ENCODE assay signal across 11 cellular contexts in genomic region chr1:178536844-178537371, GRCh38. TPM values are rescaled to one million over a fixed set of nuclear protein-coding genes. Genes with fewer than 3 reads are reported as not detected.
DNase-seq lines count a peak whose midpoint lies in the region; ATAC-seq and TF ChIP-seq lines count a peak whose summit lies in the region.
"Had no signal": no experiment of that assay in that cellular context is flagged by ENCODE, and none has a peak within 500 bp of the region (broad histone marks: within the 10 kb centered on the region; RNA-seq: fewer than 3 reads in every experiment).

No MANE protein-coding gene starts in this region.

- no peak for TF ChIP-seq POLR2A in vagina (IDR thresholded peaks at IDR 0.05)

- no peaks in the 10 kb centered on the region for H3K36me3 Mint-ChIP-seq in activated CD4-positive, alpha-beta T cell treated with anti-CD3 and anti-CD28 coated beads for 36 hours (ENCODE audit: low read depth)
- H3K36me3 Mint-ChIP-seq: activated naive CD8-positive, alpha-beta T cell treated with anti-CD3 and anti-CD28 coated beads, Interleukin-2, amount 10 ng/mL, durations not matched to agents 7 days and 5 days had no signal

- H3K79me2 ChIP-seq in mesendoderm (ENCODE audit: control insufficient read depth, insufficient read depth, low read length) = no peaks in the 10 kb centered on the region

- no peaks in the 10 kb centered on the region for H3K9me3 Mint-ChIP-seq in activated CD4-positive, alpha-beta T cell treated with anti-CD3 and anti-CD28 coated beads for 36 hours (ENCODE audit: low read depth)
- H3K9me3 Mint-ChIP-seq: activated naive CD8-positive, alpha-beta T cell treated with anti-CD3 and anti-CD28 coated beads, Interleukin-2, amount 10 ng/mL, durations not matched to agents 7 days and 5 days; neural crest cell had no signal

- H3K4me1 ChIP-seq in duodenal mucosa (ENCODE audit: control insufficient read depth in 1 of 2, insufficient read depth in 2 of 2, low read length in 2 of 2) (peaks cover 43 to 44% of the 10 kb centered on the region in 2 donors), mesendoderm (ENCODE audit: control insufficient read depth, low read depth, low read length) (peaks cover 2% of the 10 kb centered on the region), vagina (peaks cover 36% of the 10 kb centered on the region)

- POLR2A ChIA-PET in activated CD4-positive, alpha-beta T cell treated with anti-CD3 and anti-CD28 coated beads for 36 hours (lab: Charles Lee) = no interaction called here

- no peak overlapping the region for H3K56ac ChIP-seq in mesendoderm (ENCODE audit: low read length)

- H3K27ac ChIP-seq in duodenal mucosa (ENCODE audit: low read depth, low read length) (peak overlapping the region; percentile 81), mesendoderm (ENCODE audit: low read depth, low read length) (no peak overlapping the region), vagina (no peak overlapping the region)
- H3K27ac ChIP-seq: BLaER1 had no signal

- no peak overlapping the region for H3K18ac ChIP-seq in mesendoderm (ENCODE audit: low read length)

- peak overlapping the region; percentile 45 to 65 for H3K9ac ChIP-seq in duodenal mucosa (ENCODE audit: low read depth in 1 of 2, low read length in 2 of 2)
- no peak overlapping the region for H3K9ac ChIP-seq in mesendoderm (ENCODE audit: low read length)
- H3K9ac ChIP-seq: BLaER1 had no signal

- H3K4me2 ChIP-seq in mesendoderm (ENCODE audit: low read length) = no peak overlapping the region
- H3K4me2 ChIP-seq: BLaER1 had no signal

- H3K4me3 ChIP-seq in duodenal mucosa (ENCODE audit: low read depth in 1 of 2, low read length in 2 of 2) (peak overlapping the region; percentile 26 to 40), mesendoderm (ENCODE audit: low read length) (no peak overlapping the region), vagina (no peak overlapping the region)
- H3K4me3 ChIP-seq: BLaER1 had no signal

- H3K4me3 Mint-ChIP-seq in activated CD4-positive, alpha-beta T cell treated with anti-CD3 and anti-CD28 coated beads for 36 hours = no peak overlapping the region
- H3K4me3 Mint-ChIP-seq: activated naive CD8-positive, alpha-beta T cell treated with anti-CD3 and anti-CD28 coated beads, Interleukin-2, amount 10 ng/mL, durations not matched to agents 7 days and 5 days; neural crest cell had no signal

- H2BK15ac ChIP-seq in mesendoderm (replicated peaks; ENCODE audit: low read depth) = no peak overlapping the region

- H3K36me3 ChIP-seq in duodenal mucosa (ENCODE audit: control insufficient read depth in 1 of 2, insufficient read depth in 2 of 2, low read length in 2 of 2) = no peaks in the 10 kb centered on the region
- no peaks in the 10 kb centered on the region for H3K36me3 ChIP-seq in mesendoderm (ENCODE audit: control insufficient read depth, insufficient read depth, low read length)
- H3K36me3 ChIP-seq in vagina = no peaks in the 10 kb centered on the region
- H3K36me3 ChIP-seq: BLaER1 had no signal

- no peaks in the 10 kb centered on the region for H3K9me3 ChIP-seq in duodenal mucosa (ENCODE audit: control insufficient read depth in 1 of 2, low read length in 2 of 2)
- no peaks in the 10 kb centered on the region for H3K9me3 ChIP-seq in vagina
- H3K9me3 ChIP-seq: BLaER1 had no signal

- H3K27ac Mint-ChIP-seq in activated CD4-positive, alpha-beta T cell treated with anti-CD3 and anti-CD28 coated beads for 36 hours = no peak overlapping the region
- H3K27ac Mint-ChIP-seq: activated naive CD8-positive, alpha-beta T cell treated with anti-CD3 and anti-CD28 coated beads, Interleukin-2, amount 10 ng/mL, durations not matched to agents 7 days and 5 days had no signal

- WGBS in mesendoderm (ENCODE audit: extremely low coverage, insufficient coverage, low lambda C conversion rate) = no CpG with 5 or more reads among the region's 7 CpGs

- H2BK120ac ChIP-seq in mesendoderm (ENCODE audit: low read depth, low read length) = no peak overlapping the region

- H3K4ac ChIP-seq in mesendoderm (ENCODE audit: low read depth, low read length) = no peak overlapping the region

- H3K27me3 ChIP-seq in duodenal mucosa (ENCODE audit: control insufficient read depth in 1 of 2, insufficient read depth in 2 of 2, low read length in 2 of 2) (no peaks in the 10 kb centered on the region), mesendoderm (ENCODE audit: insufficient read depth, low read length, poor library complexity) (no peaks in the 10 kb centered on the region), vagina (no peaks in the 10 kb centered on the region)
- H3K27me3 ChIP-seq: BLaER1 had no signal

- ATAC-seq in activated CD4-positive, alpha-beta T cell treated with anti-CD3 and anti-CD28 coated beads for 36 hours = peak; percentile 37
- no peak for ATAC-seq in HG02610 (IDR thresholded peaks at IDR 0.05; ENCODE audit: unreplicated experiment)
- no peak for ATAC-seq in HG02571 (IDR thresholded peaks at IDR 0.05; ENCODE audit: unreplicated experiment)

- no peak overlapping the region for H2AK5ac ChIP-seq in mesendoderm (ENCODE audit: low read length)

- no peaks in the 10 kb centered on the region for H3K27me3 Mint-ChIP-seq in activated CD4-positive, alpha-beta T cell treated with anti-CD3 and anti-CD28 coated beads for 36 hours
- H3K27me3 Mint-ChIP-seq: activated naive CD8-positive, alpha-beta T cell treated with anti-CD3 and anti-CD28 coated beads, Interleukin-2, amount 10 ng/mL, durations not matched to agents 7 days and 5 days had no signal

- CTCF ChIA-PET in activated CD4-positive, alpha-beta T cell treated with anti-CD3 and anti-CD28 coated beads for 36 hours (lab: Charles Lee) = interaction anchor here (0.5 to 0.6 kb wide), 2 partner anchors 34 to 524 kb away, joined by 3 read pairs; no protein-coding TSS in a partner anchor

- H3K79me1 ChIP-seq in mesendoderm (ENCODE audit: low read length) = no peaks in the 10 kb centered on the region

- H4K8ac ChIP-seq in mesendoderm (ENCODE audit: low read depth, low read length) = no peak overlapping the region

- DNase-seq in activated CD4-positive, alpha-beta T cell treated with anti-CD3 and anti-CD28 coated beads for 36 hours = no peak
- no peak for DNase-seq in activated CD4-positive, alpha-beta T cell treated with anti-CD3 and anti-CD28 coated beads for 48 hours
- peak; percentile 65 for DNase-seq in mesendoderm
- peak; percentile 88 for DNase-seq in vagina (ENCODE audit: extremely low spot score in 2 of 2)
- DNase-seq in NCI-H187 (lab: John Stamatoyannopoulos, UW) = no peak
- DNase-seq: activated naive CD8-positive, alpha-beta T cell treated with anti-CD3 and anti-CD28 coated beads, Interleukin-2, amount 10 ng/mL, durations not matched to agents 7 days and 5 days had no signal

- TF ChIP-seq CTCF in vagina (IDR thresholded peaks at IDR 0.05) = no peak

- H3K4me1 Mint-ChIP-seq in activated CD4-positive, alpha-beta T cell treated with anti-CD3 and anti-CD28 coated beads for 36 hours = peaks cover 2% of the 10 kb centered on the region

- no peak overlapping the region for H4K5ac ChIP-seq in mesendoderm (ENCODE audit: low read length)

- intact Hi-C loops in activated CD4-positive, alpha-beta T cell treated with anti-CD3 and anti-CD28 coated beads for 36 hours (cut with DNase I, micrococcal nuclease) = no loop called here
- intact Hi-C loops in vagina (cut with DNase I) = no loop called here

- no peak overlapping the region for H2BK5ac ChIP-seq in mesendoderm (ENCODE audit: low read length)

- H3K23ac ChIP-seq in mesendoderm (ENCODE audit: low read length) = no peak overlapping the region

RNA-seq across cellular contexts. Expression of gene TEX35, which starts 24.0 kb away (rescaled TPM):
- not detected for total RNA-seq in activated CD4-positive, alpha-beta T cell treated with anti-CD3 and anti-CD28 coated beads for 36 hours
- polyA plus RNA-seq in mesendoderm (2013, experiment 1 of 2) = not detected
- not detected for polyA plus RNA-seq in mesendoderm (2013, experiment 2 of 2)
- not detected for total RNA-seq in vagina
- total RNA-seq: activated naive CD8-positive, alpha-beta T cell treated with anti-CD3 and anti-CD28 coated beads, Interleukin-2, amount 10 ng/mL, durations not matched to agents 7 days and 5 days; neural crest cell had no signal

RNA-seq across cellular contexts. Expression of gene CLEC20A, which starts 40.1 kb away (rescaled TPM):
- total RNA-seq in activated CD4-positive, alpha-beta T cell treated with anti-CD3 and anti-CD28 coated beads for 36 hours = not detected
- 0.08 TPM for polyA plus RNA-seq in mesendoderm (2013, experiment 1 of 2)
- polyA plus RNA-seq in mesendoderm (2013, experiment 2 of 2) = 0.04 TPM
- total RNA-seq in vagina = not detected
- total RNA-seq: activated naive CD8-positive, alpha-beta T cell treated with anti-CD3 and anti-CD28 coated beads, Interleukin-2, amount 10 ng/mL, durations not matched to agents 7 days and 5 days; neural crest cell had no signal

Comparison
In these comparisons a context has a peak if more than half of its experiments do, and no peak if none do; other contexts are left out.
1. DNase-seq: peak in mesendoderm (single experiment) and vagina (2 of 2); none in activated CD4-positive, alpha-beta T cell treated with anti-CD3 and anti-CD28 coated beads for 36 hours (single experiment), activated CD4-positive, alpha-beta T cell treated with anti-CD3 and anti-CD28 coated beads for 48 hours (single experiment) and NCI-H187 (0 of 2).
2. H3K4me3 ChIP-seq: peak in duodenal mucosa (2 of 2); none in mesendoderm (single experiment) and vagina (0 of 2).